23 cellular contexts compared by ENCODE assay signal in genomic region chr6:159853735-159854134, GRCh38. TPM values are rescaled to one million over a fixed set of nuclear protein-coding genes. Genes with fewer than 3 reads are reported as not detected.
DNase-seq lines count a peak whose midpoint lies in the region; ATAC-seq and TF ChIP-seq lines count a peak whose summit lies in the region.
"Had no signal": no experiment of that assay in that cellular context is flagged by ENCODE, and none has a peak within 500 bp of the region (broad histone marks: within the 10 kb centered on the region; RNA-seq: fewer than 3 reads in every experiment).

No MANE protein-coding gene starts in this region.

- DNase-seq in heart right ventricle (no peak), left ventricle myocardium inferior (no peak), fibroblast of the aortic adventitia (ENCODE audit: low read depth) (peak; percentile 38), thoracic aorta (ENCODE audit: low spot score) (no peak), UCSD-AML1 (lab: John Stamatoyannopoulos, UW; ENCODE audit: unreplicated experiment) (no peak)
- no peak for DNase-seq in activated CD4-positive, alpha-beta T cell treated with anti-CD3 and anti-CD28 coated beads for 1 hour
- DNase-seq: ACHN; BE2C; C1 segment of cervical spinal cord; CD4-positive, CD25-positive, alpha-beta regulatory T cell; CD8-positive, alpha-beta memory T cell; COR-L47; DMS 273 treated with DMSO at 0.1 percent for 48 hours; DMS53; DND-41; EL; H9 had no signal

- H3K36me3 ChIP-seq in heart right ventricle (no peaks in the 10 kb centered on the region), left ventricle myocardium inferior (no peaks in the 10 kb centered on the region), thoracic aorta (no peaks in the 10 kb centered on the region)
- H3K36me3 ChIP-seq: BE2C had no signal

- no peak for TF ChIP-seq CTCF in heart right ventricle (IDR thresholded peaks at IDR 0.05)
- no peak for TF ChIP-seq CTCF in left ventricle myocardium inferior (IDR thresholded peaks at IDR 0.05; ENCODE audit: borderline replicate concordance)
- TF ChIP-seq CTCF in fibroblast of the aortic adventitia (IDR thresholded peaks at IDR 0.05; ENCODE audit: insufficient read depth, low read length): no peak
- no peak for TF ChIP-seq CTCF in thoracic aorta (IDR thresholded peaks at IDR 0.05)

- H3K4me3 ChIP-seq in heart right ventricle (no peak overlapping the region), left ventricle myocardium inferior (no peak overlapping the region), fibroblast of the aortic adventitia (ENCODE audit: low read depth, low read length) (no peak overlapping the region), thoracic aorta (no peak overlapping the region)
- H3K4me3 ChIP-seq: GM12878 had no signal

- intact Hi-C loops in heart right ventricle (cut with DNase I) (loop anchor here in 2 of 10 donors (10.0 kb wide), 2 partner anchors 159 to 181 kb away; partner anchors contain the start of gene SOD2 (in 1 of the 2)), left ventricle myocardium inferior (cut with micrococcal nuclease) (no loop called here)

- peaks cover 0 to 14% (median 0%) of the 10 kb centered on the region in 9 donors for H3K4me1 ChIP-seq in heart right ventricle
- no peaks in the 10 kb centered on the region for H3K4me1 ChIP-seq in left ventricle myocardium inferior
- peaks cover 6 to 29% of the 10 kb centered on the region in 2 donors for H3K4me1 ChIP-seq in thoracic aorta (ENCODE audit: control insufficient read depth in 1 of 2, low read depth in 2 of 2)
- H3K4me1 ChIP-seq: BE2C had no signal

- H3K9me3 ChIP-seq in heart right ventricle: peaks cover 0 to 17% (median 9%) of the 10 kb centered on the region in 11 donors
- H3K9me3 ChIP-seq in left ventricle myocardium inferior (replicated peaks): peaks cover 18% of the 10 kb centered on the region
- no peaks in the 10 kb centered on the region for H3K9me3 ChIP-seq in thoracic aorta
- H3K9me3 ChIP-seq: BE2C had no signal

- H3K27me3 ChIP-seq in heart right ventricle (no peaks in the 10 kb centered on the region), left ventricle myocardium inferior (ENCODE audit: low read depth) (no peaks in the 10 kb centered on the region), thoracic aorta (replicated peaks; ENCODE audit: insufficient read depth) (no peaks in the 10 kb centered on the region)
- H3K27me3 ChIP-seq: BE2C had no signal

- H3K27ac ChIP-seq in heart right ventricle (no peak overlapping the region), left ventricle myocardium inferior (replicated peaks) (no peak overlapping the region), thoracic aorta (peak overlapping the region; percentile 13 to 67)

- ATAC-seq in heart right ventricle: peak in 7 of 8 donors; percentile 25 to 75 (median 41)
- ATAC-seq in thoracic aorta (ENCODE audit: insufficient number of reproducible peaks, low FRiP score, low read depth): peak; percentile 79
- no peak for ATAC-seq in GM18868 (IDR thresholded peaks at IDR 0.05; ENCODE audit: unreplicated experiment)
- ATAC-seq: GM12878 had no signal

RNA-seq across cellular contexts. Expression of gene MAS1, which starts 37.1 kb away (rescaled TPM):
- total RNA-seq in heart right ventricle: under 1 TPM in 5 of 10 donors, not detected in 5; 0.02 to 0.04 (median 0.02) TPM
- polyA plus RNA-seq in heart right ventricle: not detected
- not detected for total RNA-seq in left ventricle myocardium inferior
- under 0.01 and 0.08 TPM in 2 replicates for total RNA-seq in fibroblast of the aortic adventitia (ENCODE audit: low replicate concordance)
- under 1 TPM; 0.14 to 0.27 TPM for total RNA-seq in thoracic aorta
- total RNA-seq: A172; CD4-positive, CD25-positive, alpha-beta regulatory T cell; CD8-positive, alpha-beta memory T cell; G401; H1; HT-29 had no signal
- polyA plus RNA-seq: CD4-positive, CD25-positive, alpha-beta regulatory T cell; CD8-positive, alpha-beta memory T cell had no signal

RNA-seq across cellular contexts. Expression of gene PNLDC1, which starts 53.7 kb away (rescaled TPM):
- total RNA-seq in heart right ventricle (under 1 TPM in 4 of 10 donors, not detected in 6; 0.13 to 0.72 (median 0.25) TPM), left ventricle myocardium inferior (0.33 TPM), fibroblast of the aortic adventitia (ENCODE audit: low replicate concordance) (not detected in 2 replicates), thoracic aorta (under 1 TPM in 1 of 2 donors, not detected in 1; 0.54 TPM)
- polyA plus RNA-seq in heart right ventricle: under 1 TPM; 0.09 to 0.29 TPM
- total RNA-seq: A172; CD4-positive, CD25-positive, alpha-beta regulatory T cell; G401; H9; HT-29 had no signal
- polyA plus RNA-seq: CD8-positive, alpha-beta memory T cell had no signal

Comparison
In these comparisons a context has a peak if more than half of its experiments do, and no peak if none do; other contexts are left out.
1. H3K27ac ChIP-seq: peak in thoracic aorta (2 of 2); none in heart right ventricle (0 of 10) and left ventricle myocardium inferior (single experiment).